8 cellular contexts compared by ENCODE assay signal in the genomic region with DNA sequence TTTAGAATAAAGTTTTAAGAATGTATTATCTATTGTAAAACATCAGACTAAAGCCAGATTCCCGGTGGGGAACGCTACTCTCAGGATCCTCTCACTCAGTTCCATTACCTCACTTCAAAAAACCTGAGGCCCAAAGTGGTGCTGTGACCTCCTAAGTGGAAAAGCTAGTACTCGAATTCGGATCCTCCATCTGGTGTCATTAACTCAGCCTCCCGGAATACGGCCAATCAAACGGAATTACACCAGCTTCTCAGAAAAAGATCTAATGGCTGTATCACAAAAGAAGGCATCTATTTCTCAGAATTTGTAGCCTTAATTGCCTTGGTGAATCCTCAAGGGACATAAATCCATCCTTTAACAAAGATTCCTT. TPM values are rescaled to one million over a fixed set of nuclear protein-coding genes. Genes with fewer than 3 reads are reported as not detected.
A peak's percentile ranks its signal among the peaks of the same experiment; 100 is the strongest.
DNase-seq lines count a peak whose midpoint lies in the region; ATAC-seq, FAIRE-seq and TF ChIP-seq lines count a peak whose summit lies in the region.

No MANE protein-coding gene starts in this region.

- DNase-seq in DMS 273 treated with DMSO at 0.1 percent for 48 hours (lab: John Stamatoyannopoulos, UW) = peak; percentile 90
- peak; percentile 22 for DNase-seq in HTR-8/SVneo (ENCODE audit: insufficient read length, low spot score)
- no peak for DNase-seq in astrocyte of the spinal cord (ENCODE audit: low read depth, low spot score)
- no peak for DNase-seq in right lobe of liver
- DNase-seq in thyroid gland = peak; percentile 10 to 11
- no peak for DNase-seq in mesenteric fat pad (ENCODE audit: low spot score)
- DNase-seq in islet precursor cell = no peak

- no peak for TF ChIP-seq CTCF in astrocyte of the spinal cord (IDR thresholded peaks at IDR 0.05; ENCODE audit: low read depth, low read length)
- no peak for TF ChIP-seq CTCF in right lobe of liver (IDR thresholded peaks at IDR 0.05)
- TF ChIP-seq CTCF in thyroid gland (IDR thresholded peaks at IDR 0.05) = no peak

- H3K4me1 ChIP-seq in right lobe of liver (peaks cover 0 to 47% (median 15%) of the 10 kb centered on the region in 4 donors), thyroid gland (peaks cover 15 to 27% of the 10 kb centered on the region in 2 donors)

- intact Hi-C loops in right lobe of liver (cut with DNase I) (no loop called here), thyroid gland (cut with DNase I) (no loop called here)

- TF ChIP-seq POLR2A in right lobe of liver (IDR thresholded peaks at IDR 0.05) (no peak), thyroid gland (IDR thresholded peaks at IDR 0.05) (no peak)

- H3K27me3 ChIP-seq in right lobe of liver (no peaks in the 10 kb centered on the region), thyroid gland (no peaks in the 10 kb centered on the region)

- ATAC-seq in right lobe of liver (peak in 3 of 4 donors; percentile 2 to 19 (median 17)), HG03439 (IDR thresholded peaks at IDR 0.05; ENCODE audit: unreplicated experiment) (no peak)

- 4% methylated on average over 7 of the region's 7 CpGs for WGBS in right lobe of liver (ENCODE audit: insufficient coverage, low coverage, low lambda C conversion rate, missing lambda C conversion rate)
- WGBS in thyroid gland, 2 donors = 18% methylated on average over 7 of the region's 7 CpGs

- H3K4me3 ChIP-seq in astrocyte of the spinal cord (ENCODE audit: low read depth, low read length) (peak overlapping the region; percentile 78), right lobe of liver (peak overlapping the region; percentile 75 to 88 (median 77)), thyroid gland (replicated peaks in 1 of 3) (peak overlapping the region; percentile 18 to 92 (median 41))

- FAIRE-seq in HTR-8/SVneo (lab: Jason Lieb, UNC) = no peak

- H3K9me3 ChIP-seq in right lobe of liver = no peaks in the 10 kb centered on the region
- H3K9me3 ChIP-seq in thyroid gland = no peaks in the 10 kb centered on the region

- in situ Hi-C loops in astrocyte of the spinal cord (cut with HindIII; ENCODE audit: low sequenced_read_pairs) = no loop called here

- peak overlapping the region; percentile 84 to 88 (median 85) for H3K27ac ChIP-seq in right lobe of liver
- H3K27ac ChIP-seq in thyroid gland = peak overlapping the region; percentile 56 to 94 (median 94)

- H3K36me3 ChIP-seq in right lobe of liver = no peaks in the 10 kb centered on the region
- no peaks in the 10 kb centered on the region for H3K36me3 ChIP-seq in thyroid gland

RNA-seq across cellular contexts. Expression of gene ACAD11, which starts 0.6 kb away (rescaled TPM):
- total RNA-seq in right lobe of liver (100 to 1,000 TPM in 1 of 6 experiments, 10 to 100 TPM in 5; 60.9 to 108 (median 94.5) TPM), thyroid gland (10 to 100 TPM; 34.9 to 42.6 (median 42.3) TPM), mesenteric fat pad (24.8 TPM)

RNA-seq across cellular contexts. Expression of gene UBA5, which starts 1.1 kb away (rescaled TPM):
- total RNA-seq in right lobe of liver (10 to 100 TPM; 24.3 to 41.3 (median 27.5) TPM), thyroid gland (10 to 100 TPM; 56.3 to 74.4 (median 61.5) TPM), mesenteric fat pad (29.7 TPM)

Comparison
In these comparisons a context has a peak if more than half of its experiments do, and no peak if none do; other contexts are left out.
1. DNase-seq: peak in DMS 273 treated with DMSO at 0.1 percent for 48 hours (single experiment), HTR-8/SVneo (single experiment) and thyroid gland (2 of 2); none in astrocyte of the spinal cord (single experiment), right lobe of liver (0 of 3), mesenteric fat pad (single experiment) and islet precursor cell (single experiment).
2. Peak in every context shown above with its lines, with median percentiles within 50 percentile points of each other: H3K4me3 ChIP-seq.